1 cellular context compared by ENCODE assay signal in genomic region chr10:71722849-71723248, GRCh38.
TF ChIP-seq lines count a peak whose summit lies in the region.

No MANE protein-coding gene starts in this region.

TF ChIP-seq in H1, 55 proteins besides CTCF, POLR2A, EP300 and RAD21:
- no peak for TF ChIP-seq RFX5 (IDR thresholded peaks at IDR 0.05; ENCODE audit: borderline replicate concordance, low read depth, low read length)
- no peak for TF ChIP-seq ZNF274 (IDR thresholded peaks at IDR 0.05; ENCODE audit: borderline replicate concordance, extremely low read depth, low read length)
- no peak for TF ChIP-seq SIN3A (conservative IDR thresholded peaks at IDR 0.05 in 1 of 2, IDR thresholded peaks at IDR 0.05 in 1 of 2; ENCODE audit: low read depth in 1 of 2, low read length in 2 of 2)
- TF ChIP-seq GTF2F1 (IDR thresholded peaks at IDR 0.05; ENCODE audit: borderline replicate concordance, low read depth, low read length) = no peak
- TF ChIP-seq TAF7 (optimal IDR thresholded peaks at IDR 0.05; ENCODE audit: borderline replicate concordance, low read depth, low read length) = no peak
- TF ChIP-seq SUZ12 (IDR thresholded peaks at IDR 0.05; ENCODE audit: low read length) = no peak
- no peak for TF ChIP-seq EZH2 (IDR thresholded peaks at IDR 0.05; ENCODE audit: low read depth, low read length, severe bottlenecking)
- no peak for TF ChIP-seq PHF8 (conservative IDR thresholded peaks at IDR 0.05; ENCODE audit: low read depth, low read length)
- TF ChIP-seq HDAC2 (IDR thresholded peaks at IDR 0.05; ENCODE audit: borderline replicate concordance in 1 of 2, low read depth in 2 of 2, low read length in 2 of 2) = no peak
- TF ChIP-seq JUN (IDR thresholded peaks at IDR 0.05; ENCODE audit: low read depth, low read length) = no peak
- TF ChIP-seq RXRA (IDR thresholded peaks at IDR 0.05; ENCODE audit: insufficient read depth, low read depth, low read length) = no peak
